In the genomic region with DNA sequence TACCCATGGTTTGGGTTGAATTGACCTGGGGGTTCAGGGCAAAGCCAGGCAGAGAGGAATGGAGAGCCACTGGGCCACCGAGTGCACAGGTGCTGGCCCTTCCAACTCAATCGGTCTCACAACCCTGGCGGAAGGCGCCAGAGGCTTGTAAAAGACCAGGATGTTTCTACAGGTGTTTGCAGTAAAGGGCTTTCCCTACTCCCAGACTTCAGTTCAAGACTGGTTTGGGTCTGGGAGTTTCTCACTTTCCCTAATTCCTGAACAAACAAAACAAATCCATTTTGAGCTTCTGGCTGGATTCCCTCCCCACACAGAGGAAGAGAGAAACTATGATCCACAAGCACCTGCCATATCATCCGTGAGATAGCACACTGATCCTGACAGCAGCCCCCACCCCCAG, we compare ENCODE assay signal across 1 cellular context.
TF ChIP-seq lines count a peak whose summit lies in the region.

No MANE protein-coding gene starts in this region.

TF ChIP-seq in IMR-90, 13 proteins besides CTCF, POLR2A, EP300 and RAD21 (continued from another document):
- TF ChIP-seq, protein P1, sequence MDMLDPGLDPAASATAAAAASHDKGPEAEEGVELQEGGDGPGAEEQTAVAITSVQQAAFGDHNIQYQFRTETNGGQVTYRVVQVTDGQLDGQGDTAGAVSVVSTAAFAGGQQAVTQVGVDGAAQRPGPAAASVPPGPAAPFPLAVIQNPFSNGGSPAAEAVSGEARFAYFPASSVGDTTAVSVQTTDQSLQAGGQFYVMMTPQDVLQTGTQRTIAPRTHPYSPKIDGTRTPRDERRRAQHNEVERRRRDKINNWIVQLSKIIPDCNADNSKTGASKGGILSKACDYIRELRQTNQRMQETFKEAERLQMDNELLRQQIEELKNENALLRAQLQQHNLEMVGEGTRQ (IDR thresholded peaks at IDR 0.05; ENCODE audit: low read depth, low read length), result no peak
- TF ChIP-seq RFX5 (IDR thresholded peaks at IDR 0.05; ENCODE audit: low read depth, low read length), result no peak
- TF ChIP-seq SMC3 (IDR thresholded peaks at IDR 0.05; ENCODE audit: low read depth, low read length), result no peak
